20 cellular contexts compared by ENCODE assay signal in the genomic region with DNA sequence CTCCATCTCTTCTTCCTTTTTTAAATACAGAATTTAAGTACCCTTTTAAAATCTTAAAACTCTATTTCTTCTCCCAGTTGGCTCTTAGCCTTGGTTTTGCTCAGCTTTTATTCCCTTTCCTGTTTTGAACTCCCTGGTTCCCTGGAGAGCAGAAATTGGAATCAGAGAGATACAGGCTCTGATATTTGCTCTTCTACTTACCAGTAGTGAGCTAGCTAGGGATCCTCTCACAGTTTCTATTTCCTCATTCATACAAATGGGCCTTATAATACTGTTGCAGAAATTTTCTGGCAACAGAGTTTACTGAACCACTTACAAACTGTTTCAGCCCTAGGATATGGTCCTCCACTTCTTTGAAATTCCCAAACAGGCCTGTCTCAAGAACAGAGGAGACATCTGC.
DNase-seq lines count a peak whose midpoint lies in the region; TF ChIP-seq lines count a peak whose summit lies in the region.
"Had no signal": no experiment of that assay in that cellular context is flagged by ENCODE, and none has a peak within 500 bp of the region (broad histone marks: within the 10 kb centered on the region; RNA-seq: fewer than 3 reads in every experiment).

No MANE protein-coding gene starts in this region.

- H3K9me3 Mint-ChIP-seq in endodermal cell, result peaks cover 6% of the 10 kb centered on the region
- H3K9me3 Mint-ChIP-seq in neural progenitor cell, result no peaks in the 10 kb centered on the region

- H3K27ac ChIP-seq in endodermal cell (ENCODE audit: low read depth, low read length) (peak overlapping the region; percentile 13), neural progenitor cell (no peak overlapping the region), SK-N-SH (ENCODE audit: low read depth in 2 of 2, low read length in 1 of 2) (no peak overlapping the region)
- H3K27ac ChIP-seq: A549, BLaER1, foreskin keratinocyte, suprapubic skin had no signal

- H3K4me3 ChIP-seq in endodermal cell (ENCODE audit: low read length) (peak overlapping the region; percentile 53), neural progenitor cell (no peak overlapping the region), SK-N-SH (ENCODE audit: low read depth in 2 of 2, low read length in 1 of 2) (no peak overlapping the region)
- H3K4me3 ChIP-seq: A549, BLaER1, K562, suprapubic skin had no signal

- TF ChIP-seq EP300 in SK-N-SH (IDR thresholded peaks at IDR 0.05; ENCODE audit: borderline replicate concordance in 1 of 2, low read depth in 1 of 2, low read length in 1 of 2), result no peak

- H3K4me1 Mint-ChIP-seq in endodermal cell (peaks cover 33% of the 10 kb centered on the region), neural progenitor cell (peaks cover 16% of the 10 kb centered on the region)
- H3K4me1 Mint-ChIP-seq: memory B cell had no signal

- peaks cover 5% of the 10 kb centered on the region for H3K36me3 Mint-ChIP-seq in endodermal cell (ENCODE audit: low read depth)
- H3K36me3 Mint-ChIP-seq in neural progenitor cell, result no peaks in the 10 kb centered on the region
- H3K36me3 Mint-ChIP-seq: memory B cell had no signal

- peak overlapping the region; percentile 26 for H3K27ac Mint-ChIP-seq in endodermal cell
- H3K27ac Mint-ChIP-seq in neural progenitor cell, result no peak overlapping the region
- H3K27ac Mint-ChIP-seq: memory B cell had no signal

- H3K27me3 ChIP-seq in endodermal cell (ENCODE audit: control insufficient read depth, insufficient read depth, low read length, poor library complexity, severe bottlenecking) (no peaks in the 10 kb centered on the region), neural progenitor cell (no peaks in the 10 kb centered on the region), SK-N-SH (ENCODE audit: insufficient read depth) (no peaks in the 10 kb centered on the region)
- H3K27me3 ChIP-seq: BLaER1, foreskin keratinocyte, suprapubic skin had no signal

- TF ChIP-seq CTCF in endodermal cell (conservative IDR thresholded peaks at IDR 0.05) (no peak), neural progenitor cell (IDR thresholded peaks at IDR 0.05) (no peak), SK-N-SH (IDR thresholded peaks at IDR 0.05) (no peak)

- H3K9me3 ChIP-seq in endodermal cell (ENCODE audit: control insufficient read depth, low read length) (peaks cover 8% of the 10 kb centered on the region), neural progenitor cell (ENCODE audit: low read depth) (no peaks in the 10 kb centered on the region), SK-N-SH (no peaks in the 10 kb centered on the region)
- H3K9me3 ChIP-seq: A549, BLaER1, suprapubic skin had no signal

- H3K9ac ChIP-seq in endodermal cell (ENCODE audit: extremely low read depth, low read length, poor library complexity, severe bottlenecking) (peak overlapping the region; percentile 7), neural progenitor cell (no peak overlapping the region), SK-N-SH (no peak overlapping the region)
- H3K9ac ChIP-seq: BLaER1 had no signal

- peak; percentile 62 for DNase-seq in NCI-H510A treated with DMSO at 0.1 percent for 48 hours (lab: John Stamatoyannopoulos, UW)
- no peak for DNase-seq in NCI-H510A (lab: John Stamatoyannopoulos, UW)
- peak; percentile 28 to 45 for DNase-seq in NCI-H1930 (lab: John Stamatoyannopoulos, UW)
- no peak for DNase-seq in endodermal cell
- no peak for DNase-seq in neural progenitor cell (ENCODE audit: low spot score)
- no peak for DNase-seq in CD1c-positive myeloid dendritic cell (ENCODE audit: extremely low spot score)
- DNase-seq in SK-N-SH, result no peak
- DNase-seq in stimulated activated naive CD4-positive, alpha-beta T cell (lab: John Stamatoyannopoulos, UW), result no peak
- DNase-seq: activated CD4-positive, alpha-beta T cell treated with anti-CD3 and anti-CD28 coated beads, Interleukin-2, amount 50 U/mL, for 4 hours; activated effector memory CD4-positive, alpha-beta T cell treated with anti-CD3 and anti-CD28 coated beads, Interleukin-2, amount 50 U/mL, for 16 hours; foreskin keratinocyte; HCEC 1CT; hippocampal formation; stimulated activated CD8-positive, alpha-beta memory T cell treated with anti-CD3 and anti-CD28 coated beads, Interleukin-4, amount 100 ng/mL, for 48 hours; T-helper 1 cell had no signal

- no peaks in the 10 kb centered on the region for H3K9me2 ChIP-seq in SK-N-SH

- H3K79me2 ChIP-seq in neural progenitor cell (ENCODE audit: low read depth) (no peaks in the 10 kb centered on the region), SK-N-SH (ENCODE audit: insufficient read depth) (no peaks in the 10 kb centered on the region)

- H2AFZ ChIP-seq in neural progenitor cell (replicated peaks) (peak overlapping the region; percentile 66), SK-N-SH (ENCODE audit: low read depth) (no peak overlapping the region)

- no peaks in the 10 kb centered on the region for H3K27me3 Mint-ChIP-seq in endodermal cell (ENCODE audit: insufficient read depth)
- H3K27me3 Mint-ChIP-seq in neural progenitor cell (ENCODE audit: insufficient read depth, low read depth), result no peaks in the 10 kb centered on the region
- H3K27me3 Mint-ChIP-seq: memory B cell had no signal

- H3K4me2 ChIP-seq in neural progenitor cell (no peak overlapping the region), SK-N-SH (no peak overlapping the region)
- H3K4me2 ChIP-seq: A549, BLaER1 had no signal

- POLR2A ChIA-PET in SK-N-SH (lab: Yijun Ruan, JAX), result no interaction called here

- H3K4me1 ChIP-seq in endodermal cell (ENCODE audit: control insufficient read depth, insufficient read depth, low read length), result peaks cover 11% of the 10 kb centered on the region
- H3K4me1 ChIP-seq in neural progenitor cell, result no peaks in the 10 kb centered on the region
- H3K4me1 ChIP-seq in SK-N-SH (ENCODE audit: control insufficient read depth in 1 of 2, insufficient read depth in 2 of 2, low read depth in 1 of 2, low read length in 1 of 2), result peaks cover 0 to 8% of the 10 kb centered on the region in 2 experiments; a peak in 1 of 4 replicates
- H3K4me1 ChIP-seq: A549, foreskin keratinocyte had no signal

- H3F3A ChIP-seq in neural progenitor cell (ENCODE audit: low read depth), result no peaks in the 10 kb centered on the region
- H3F3A ChIP-seq in SK-N-SH (replicated peaks; ENCODE audit: insufficient read depth), result no peaks in the 10 kb centered on the region

- no peaks in the 10 kb centered on the region for H4K20me1 ChIP-seq in neural progenitor cell (ENCODE audit: low read depth)
- H4K20me1 ChIP-seq in SK-N-SH (ENCODE audit: insufficient read depth), result no peaks in the 10 kb centered on the region
- H4K20me1 ChIP-seq: BLaER1 had no signal

- no peak for TF ChIP-seq RAD21 in SK-N-SH (IDR thresholded peaks at IDR 0.05; ENCODE audit: low read length)

- H3K4me3 Mint-ChIP-seq in endodermal cell (no peak overlapping the region), neural progenitor cell (no peak overlapping the region)
- H3K4me3 Mint-ChIP-seq: memory B cell had no signal

- H3K36me3 ChIP-seq in endodermal cell (ENCODE audit: control insufficient read depth, insufficient read depth, low read length), result no peaks in the 10 kb centered on the region
- H3K36me3 ChIP-seq in neural progenitor cell, result no peaks in the 10 kb centered on the region
- H3K36me3 ChIP-seq in SK-N-SH (replicated peaks in 1 of 2; ENCODE audit: control insufficient read depth in 1 of 2, insufficient read depth in 2 of 2, low read length in 1 of 2), result no peaks in the 10 kb centered on the region
- H3K36me3 ChIP-seq: BLaER1, suprapubic skin had no signal

- CTCF ChIA-PET in SK-N-SH (lab: Yijun Ruan, JAX), result no interaction called here

TF ChIP-seq in SK-N-SH, 30 proteins besides CTCF, POLR2A, EP300 and RAD21:
- TF ChIP-seq, protein P1, sequence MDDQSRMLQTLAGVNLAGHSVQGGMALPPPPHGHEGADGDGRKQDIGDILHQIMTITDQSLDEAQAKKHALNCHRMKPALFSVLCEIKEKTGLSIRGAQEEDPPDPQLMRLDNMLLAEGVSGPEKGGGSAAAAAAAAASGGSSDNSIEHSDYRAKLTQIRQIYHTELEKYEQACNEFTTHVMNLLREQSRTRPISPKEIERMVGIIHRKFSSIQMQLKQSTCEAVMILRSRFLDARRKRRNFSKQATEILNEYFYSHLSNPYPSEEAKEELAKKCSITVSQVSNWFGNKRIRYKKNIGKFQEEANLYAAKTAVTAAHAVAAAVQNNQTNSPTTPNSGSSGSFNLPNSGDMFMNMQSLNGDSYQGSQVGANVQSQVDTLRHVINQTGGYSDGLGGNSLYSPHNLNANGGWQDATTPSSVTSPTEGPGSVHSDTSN (IDR thresholded peaks at IDR 0.05), result no peak
- TF ChIP-seq, protein P2, sequence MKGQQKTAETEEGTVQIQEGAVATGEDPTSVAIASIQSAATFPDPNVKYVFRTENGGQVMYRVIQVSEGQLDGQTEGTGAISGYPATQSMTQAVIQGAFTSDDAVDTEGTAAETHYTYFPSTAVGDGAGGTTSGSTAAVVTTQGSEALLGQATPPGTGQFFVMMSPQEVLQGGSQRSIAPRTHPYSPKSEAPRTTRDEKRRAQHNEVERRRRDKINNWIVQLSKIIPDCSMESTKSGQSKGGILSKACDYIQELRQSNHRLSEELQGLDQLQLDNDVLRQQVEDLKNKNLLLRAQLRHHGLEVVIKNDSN (IDR thresholded peaks at IDR 0.05; ENCODE audit: borderline replicate concordance, low read depth), result no peak
- TF ChIP-seq, protein P3, sequence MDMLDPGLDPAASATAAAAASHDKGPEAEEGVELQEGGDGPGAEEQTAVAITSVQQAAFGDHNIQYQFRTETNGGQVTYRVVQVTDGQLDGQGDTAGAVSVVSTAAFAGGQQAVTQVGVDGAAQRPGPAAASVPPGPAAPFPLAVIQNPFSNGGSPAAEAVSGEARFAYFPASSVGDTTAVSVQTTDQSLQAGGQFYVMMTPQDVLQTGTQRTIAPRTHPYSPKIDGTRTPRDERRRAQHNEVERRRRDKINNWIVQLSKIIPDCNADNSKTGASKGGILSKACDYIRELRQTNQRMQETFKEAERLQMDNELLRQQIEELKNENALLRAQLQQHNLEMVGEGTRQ (IDR thresholded peaks at IDR 0.05; ENCODE audit: borderline replicate concordance, low read depth, low read length), result no peak
- no peak for TF ChIP-seq SIN3A (IDR thresholded peaks at IDR 0.05; ENCODE audit: borderline replicate concordance, low read depth, low read length)
- no peak for TF ChIP-seq JUND (IDR thresholded peaks at IDR 0.05)

Comparison
In these comparisons a context has a peak if more than half of its experiments do, and no peak if none do; other contexts are left out.
1. DNase-seq: peak in NCI-H510A treated with DMSO at 0.1 percent for 48 hours (single experiment) and NCI-H1930 (2 of 2); none in NCI-H510A (single experiment), endodermal cell (single experiment), neural progenitor cell (single experiment), CD1c-positive myeloid dendritic cell (single experiment), SK-N-SH (single experiment) and stimulated activated naive CD4-positive, alpha-beta T cell (0 of 6).